In genomic region chr17:8173056-8173870, GRCh38 we compare ENCODE assay signal across 1 cellular context.
TF ChIP-seq lines count a peak whose summit lies in the region.

No MANE protein-coding gene starts in this region.

TF ChIP-seq in HepG2, 621 proteins besides CTCF, POLR2A, EP300 and RAD21 (continued from another document and continues in another):
- TF ChIP-seq GPN1 (CRISPR knock-in tag; IDR thresholded peaks at IDR 0.05; ENCODE audit: borderline replicate concordance) (no peak), GLI4 (CRISPR knock-in tag; IDR thresholded peaks at IDR 0.05; ENCODE audit: borderline replicate concordance) (no peak), MLX (CRISPR knock-in tag; IDR thresholded peaks at IDR 0.05) (peak; percentile 94), HDAC6 (IDR thresholded peaks at IDR 0.05; ENCODE audit: low read depth, low read length) (peak; percentile 76), ZNF276 (CRISPR knock-in tag; IDR thresholded peaks at IDR 0.05; ENCODE audit: low read depth) (no peak), HNRNPL (IDR thresholded peaks at IDR 0.05; ENCODE audit: low read depth, low read length) (0 out of 2 replicates have a peak, but pooled peaks have one; percentile 21), POGK (CRISPR knock-in tag; conservative IDR thresholded peaks at IDR 0.05) (peak; percentile 89), ZNF615 (CRISPR knock-in tag; IDR thresholded peaks at IDR 0.05; ENCODE audit: borderline replicate concordance) (peak; percentile 77; the same call in 1 of the 2 replicates), ZNF468 (CRISPR knock-in tag; IDR thresholded peaks at IDR 0.05) (peak; percentile 96), ZNF563 (CRISPR knock-in tag; IDR thresholded peaks at IDR 0.05) (no peak), SNAPC2 (CRISPR knock-in tag; IDR thresholded peaks at IDR 0.05) (peak; percentile 100), HNRNPUL1 (IDR thresholded peaks at IDR 0.05; ENCODE audit: low read depth, low read length) (no peak), ZNF773 (CRISPR knock-in tag; IDR thresholded peaks at IDR 0.05; ENCODE audit: borderline replicate concordance) (0 out of 2 replicates have a peak, but pooled peaks have one; percentile 83), ZNF83 (CRISPR knock-in tag; IDR thresholded peaks at IDR 0.05; ENCODE audit: borderline replicate concordance) (no peak), NFE2L1 (CRISPR knock-in tag; IDR thresholded peaks at IDR 0.05; ENCODE audit: borderline replicate concordance) (no peak), ZNF792 (CRISPR knock-in tag; IDR thresholded peaks at IDR 0.05) (peak; percentile 99), ZMAT5 (CRISPR knock-in tag; IDR thresholded peaks at IDR 0.05; ENCODE audit: borderline replicate concordance, low read depth) (no peak), ZFP82 (CRISPR knock-in tag; IDR thresholded peaks at IDR 0.05; ENCODE audit: borderline replicate concordance) (no peak), ZNF557 (CRISPR knock-in tag; IDR thresholded peaks at IDR 0.05) (peak; percentile 99), ATF7 (IDR thresholded peaks at IDR 0.05) (peak; percentile 45; the same call in 1 of the 2 replicates), ATF7 (CRISPR knock-in tag; IDR thresholded peaks at IDR 0.05) (no peak; the same call in 1 of the 2 replicates), ZNF510 (CRISPR knock-in tag; IDR thresholded peaks at IDR 0.05; ENCODE audit: low read depth) (no peak), TERF1 (CRISPR knock-in tag; IDR thresholded peaks at IDR 0.05) (peak; percentile 85; the same call in 1 of the 2 replicates), MAFG (CRISPR knock-in tag; IDR thresholded peaks at IDR 0.05) (peak; percentile 57; the same call in 1 of the 2 replicates), RORA (CRISPR knock-in tag; IDR thresholded peaks at IDR 0.05) (no peak), PHF20 (CRISPR knock-in tag; IDR thresholded peaks at IDR 0.05) (no peak; the same call in 1 of the 2 replicates), SKIL (CRISPR knock-in tag; IDR thresholded peaks at IDR 0.05; ENCODE audit: borderline replicate concordance) (peak; percentile 16; the same call in 1 of the 2 replicates), ZFP41 (CRISPR knock-in tag; IDR thresholded peaks at IDR 0.05; ENCODE audit: borderline replicate concordance) (no peak), SMAD9 (CRISPR knock-in tag; IDR thresholded peaks at IDR 0.05) (no peak), RBFOX2 (IDR thresholded peaks at IDR 0.05; ENCODE audit: low read depth, low read length) (peak; percentile 97), ZNF784 (CRISPR knock-in tag; IDR thresholded peaks at IDR 0.05; ENCODE audit: borderline replicate concordance) (peak; percentile 72), ZNF10 (CRISPR knock-in tag; IDR thresholded peaks at IDR 0.05; ENCODE audit: borderline replicate concordance, low read depth) (no peak), IRX3 (CRISPR knock-in tag; IDR thresholded peaks at IDR 0.05; ENCODE audit: borderline replicate concordance, low read depth) (0 out of 2 replicates have a peak, but pooled peaks have one; percentile 77), POGZ (CRISPR knock-in tag; IDR thresholded peaks at IDR 0.05) (peak; percentile 55; the same call in 1 of the 2 replicates), PLSCR1 (CRISPR knock-in tag; IDR thresholded peaks at IDR 0.05; ENCODE audit: borderline replicate concordance) (no peak), ZNF256 (CRISPR knock-in tag; conservative IDR thresholded peaks at IDR 0.05) (peak; percentile 92; the same call in 1 of the 2 replicates), NFKBIZ (CRISPR knock-in tag; IDR thresholded peaks at IDR 0.05) (peak; percentile 95), ZBTB10 (CRISPR knock-in tag; IDR thresholded peaks at IDR 0.05; ENCODE audit: borderline replicate concordance) (peak; percentile 81), KLF15 (CRISPR knock-in tag; IDR thresholded peaks at IDR 0.05; ENCODE audit: borderline replicate concordance) (no peak), KDM3A (CRISPR knock-in tag; IDR thresholded peaks at IDR 0.05; ENCODE audit: low read depth) (peak; percentile 99), ZZZ3 (CRISPR knock-in tag; IDR thresholded peaks at IDR 0.05; ENCODE audit: borderline replicate concordance) (no peak), MTA1 (CRISPR knock-in tag; IDR thresholded peaks at IDR 0.05; ENCODE audit: borderline replicate concordance) (no peak), MBNL3 (CRISPR knock-in tag; conservative IDR thresholded peaks at IDR 0.05) (no peak; the same call in 1 of the 2 replicates), FOXJ3 (CRISPR knock-in tag; IDR thresholded peaks at IDR 0.05; ENCODE audit: borderline replicate concordance) (peak; percentile 93), ZBTB26 (CRISPR knock-in tag; IDR thresholded peaks at IDR 0.05; ENCODE audit: borderline replicate concordance) (peak; percentile 62; the same call in 1 of the 2 replicates), ATRX (CRISPR knock-in tag; IDR thresholded peaks at IDR 0.05; ENCODE audit: borderline replicate concordance) (no peak), IRF1 (CRISPR knock-in tag; IDR thresholded peaks at IDR 0.05; ENCODE audit: low read depth) (no peak), SCMH1 (CRISPR knock-in tag; IDR thresholded peaks at IDR 0.05; ENCODE audit: borderline replicate concordance) (no peak), ZNF513 (CRISPR knock-in tag; conservative IDR thresholded peaks at IDR 0.05) (peak; percentile 100)
